ENCODE assay signal across 1 cellular context in the genomic region with DNA sequence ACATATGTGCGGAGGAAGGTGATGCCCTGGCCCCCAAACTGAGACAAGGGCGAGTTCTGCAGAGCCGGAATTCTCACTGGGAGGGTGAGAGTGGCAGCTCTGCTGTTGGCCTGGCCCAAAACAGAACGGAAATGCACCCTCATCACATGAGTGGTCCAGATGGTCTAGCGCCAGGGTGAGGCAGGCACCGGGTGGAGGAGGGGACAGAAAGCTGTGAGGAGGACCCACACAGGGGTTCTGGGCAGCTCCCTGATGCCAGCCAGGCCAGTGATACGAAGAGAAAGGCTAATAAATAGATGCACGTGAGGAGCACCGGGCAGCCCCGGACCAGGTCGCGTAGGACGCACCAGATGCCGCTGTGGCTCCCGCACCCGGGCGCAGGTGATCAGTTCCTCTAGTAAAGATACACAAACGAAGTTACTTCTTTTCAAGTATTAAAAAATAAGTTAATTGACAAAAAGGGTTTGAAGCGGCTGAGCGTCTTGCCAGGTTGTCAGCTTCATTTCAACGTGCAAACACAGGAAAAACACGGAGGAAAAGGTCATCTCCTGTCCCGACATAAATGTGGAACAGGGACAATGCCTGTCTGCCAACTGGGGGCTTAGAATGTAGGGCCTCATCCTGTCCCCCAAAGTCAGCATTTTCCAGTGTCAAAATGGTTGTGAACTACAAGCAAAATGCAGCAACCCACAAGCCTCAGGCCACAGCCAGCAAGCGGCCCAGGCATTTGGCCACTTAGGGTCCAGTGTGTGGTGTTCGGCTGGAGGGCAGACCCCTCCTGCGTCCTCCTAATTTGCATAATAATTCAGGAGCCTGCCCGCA.
TF ChIP-seq lines count a peak whose summit lies in the region.

No MANE protein-coding gene starts in this region.

TF ChIP-seq in GM23338, 12 proteins besides CTCF, POLR2A, EP300 and RAD21 (continued from another document):
- TF ChIP-seq, protein P1, sequence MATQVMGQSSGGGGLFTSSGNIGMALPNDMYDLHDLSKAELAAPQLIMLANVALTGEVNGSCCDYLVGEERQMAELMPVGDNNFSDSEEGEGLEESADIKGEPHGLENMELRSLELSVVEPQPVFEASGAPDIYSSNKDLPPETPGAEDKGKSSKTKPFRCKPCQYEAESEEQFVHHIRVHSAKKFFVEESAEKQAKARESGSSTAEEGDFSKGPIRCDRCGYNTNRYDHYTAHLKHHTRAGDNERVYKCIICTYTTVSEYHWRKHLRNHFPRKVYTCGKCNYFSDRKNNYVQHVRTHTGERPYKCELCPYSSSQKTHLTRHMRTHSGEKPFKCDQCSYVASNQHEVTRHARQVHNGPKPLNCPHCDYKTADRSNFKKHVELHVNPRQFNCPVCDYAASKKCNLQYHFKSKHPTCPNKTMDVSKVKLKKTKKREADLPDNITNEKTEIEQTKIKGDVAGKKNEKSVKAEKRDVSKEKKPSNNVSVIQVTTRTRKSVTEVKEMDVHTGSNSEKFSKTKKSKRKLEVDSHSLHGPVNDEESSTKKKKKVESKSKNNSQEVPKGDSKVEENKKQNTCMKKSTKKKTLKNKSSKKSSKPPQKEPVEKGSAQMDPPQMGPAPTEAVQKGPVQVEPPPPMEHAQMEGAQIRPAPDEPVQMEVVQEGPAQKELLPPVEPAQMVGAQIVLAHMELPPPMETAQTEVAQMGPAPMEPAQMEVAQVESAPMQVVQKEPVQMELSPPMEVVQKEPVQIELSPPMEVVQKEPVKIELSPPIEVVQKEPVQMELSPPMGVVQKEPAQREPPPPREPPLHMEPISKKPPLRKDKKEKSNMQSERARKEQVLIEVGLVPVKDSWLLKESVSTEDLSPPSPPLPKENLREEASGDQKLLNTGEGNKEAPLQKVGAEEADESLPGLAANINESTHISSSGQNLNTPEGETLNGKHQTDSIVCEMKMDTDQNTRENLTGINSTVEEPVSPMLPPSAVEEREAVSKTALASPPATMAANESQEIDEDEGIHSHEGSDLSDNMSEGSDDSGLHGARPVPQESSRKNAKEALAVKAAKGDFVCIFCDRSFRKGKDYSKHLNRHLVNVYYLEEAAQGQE (IDR thresholded peaks at IDR 0.05; ENCODE audit: unreplicated experiment) = no peak
- TF ChIP-seq NANOG (IDR thresholded peaks at IDR 0.05; ENCODE audit: borderline replicate concordance) (no peak), POLR2AphosphoS5 (IDR thresholded peaks at IDR 0.05; ENCODE audit: low read depth) (no peak), ZNF114 (CRISPR knock-in tag; IDR thresholded peaks at IDR 0.05) (no peak), EZH2phosphoT487 (IDR thresholded peaks at IDR 0.05; ENCODE audit: unreplicated experiment) (no peak), STAT1 (IDR thresholded peaks at IDR 0.05; ENCODE audit: unreplicated experiment) (no peak), EZH2 (IDR thresholded peaks at IDR 0.05; ENCODE audit: low read depth, unreplicated experiment) (no peak)
